16 cellular contexts compared by ENCODE assay signal in the genomic region with DNA sequence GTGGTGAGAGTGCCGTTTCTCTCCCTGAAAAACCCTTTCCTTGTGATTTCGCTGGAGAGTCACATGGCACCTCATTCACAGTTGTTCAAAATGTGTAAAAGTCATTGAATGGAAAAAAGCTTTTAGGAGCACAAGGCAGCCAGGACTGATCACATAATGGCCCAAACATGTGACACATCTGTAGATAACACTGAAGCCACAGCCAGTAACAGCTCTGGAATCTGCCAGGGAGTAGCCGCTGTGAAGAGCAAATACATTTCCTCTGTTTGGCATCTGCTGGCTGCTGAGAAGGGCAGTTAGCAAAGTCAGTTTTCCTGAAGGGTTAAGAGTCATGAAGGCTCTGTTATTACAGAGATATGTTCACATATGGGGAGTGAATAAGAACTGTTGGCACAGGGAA.
A peak's percentile ranks its signal among the peaks of the same experiment; 100 is the strongest.
DNase-seq lines count a peak whose midpoint lies in the region; ATAC-seq and TF ChIP-seq lines count a peak whose summit lies in the region.
"Had no signal": no experiment of that assay in that cellular context is flagged by ENCODE, and none has a peak within 500 bp of the region (broad histone marks: within the 10 kb centered on the region; RNA-seq: fewer than 3 reads in every experiment).

No MANE protein-coding gene starts in this region.

- H3K27ac Mint-ChIP-seq in CD14-positive monocyte, result no peak overlapping the region
- H3K27ac Mint-ChIP-seq: dendritic cell treated with granulocyte-macrophage colony-stimulating factor and Interleukin-4, amounts not matched to agents 40 ng/mL and 50 ng/mL, for 4 days; stimulated activated effector memory CD8-positive, alpha-beta T cell treated with anti-CD3 and anti-CD28 coated beads, Interleukin-12 subunit alpha, Interleukin-12 subunit beta, amount 100 ng/mL, for 72 hours had no signal

- no peak for TF ChIP-seq POLR2A in breast epithelium (IDR thresholded peaks at IDR 0.05)

- H3K27ac ChIP-seq in fibroblast of lung (ENCODE audit: insufficient read depth, low read length) (no peak overlapping the region), breast epithelium (no peak overlapping the region)
- H3K27ac ChIP-seq: gastrocnemius medialis had no signal

- ATAC-seq in omental fat pad (ENCODE audit: low FRiP score), result no peak
- ATAC-seq: gastrocnemius medialis; naive thymus-derived CD8-positive, alpha-beta T cell; sciatic nerve; stimulated activated effector memory CD8-positive, alpha-beta T cell treated with anti-CD3 and anti-CD28 coated beads, Interleukin-12 subunit alpha, Interleukin-12 subunit beta, amount 100 ng/mL, for 72 hours had no signal

- DNase-seq in GM03348 (ENCODE audit: low spot score) (peak; percentile 40), OCI-M1 (lab: John Stamatoyannopoulos, UW) (peak; percentile 80), fibroblast of lung (ENCODE audit: low read depth in 2 of 2) (peak in 1 of 2 donors; percentile 84), myocyte (ENCODE audit: low read depth) (peak; percentile 58), breast epithelium (ENCODE audit: low spot score in 2 of 2) (no peak), omental fat pad (ENCODE audit: low spot score) (no peak), CD14-positive monocyte (ENCODE audit: low spot score) (no peak)
- DNase-seq in effector CD8-positive, alpha-beta T cell (lab: John Stamatoyannopoulos, UW), result no peak
- DNase-seq: gastrocnemius medialis; naive thymus-derived CD8-positive, alpha-beta T cell; NCI-H1436; NCI-H446 treated with DMSO at 0.1 percent for 48 hours; stimulated activated CD4-positive, alpha-beta T cell treated with anti-CD3 and anti-CD28 coated beads, Interleukin-4, amount 100 ng/mL, for 24 hours had no signal

- H3K79me2 ChIP-seq in fibroblast of lung (ENCODE audit: control insufficient read depth, insufficient read depth, low read length), result no peaks in the 10 kb centered on the region

- no peaks in the 10 kb centered on the region for H3K4me1 ChIP-seq in fibroblast of lung (ENCODE audit: control insufficient read depth, extremely low read depth, insufficient read depth, low read length)
- no peaks in the 10 kb centered on the region for H3K4me1 ChIP-seq in breast epithelium
- H3K4me1 ChIP-seq: gastrocnemius medialis had no signal

- no peaks in the 10 kb centered on the region for H4K20me1 ChIP-seq in fibroblast of lung (ENCODE audit: control insufficient read depth, extremely low read depth, insufficient read depth, low read length)

- no peak overlapping the region for H3K4me3 ChIP-seq in fibroblast of lung (replicated peaks in 1 of 4; ENCODE audit: control extremely low read depth in 1 of 4, insufficient read depth in 1 of 4, low read depth in 3 of 4, low read length in 4 of 4)
- H3K4me3 ChIP-seq in breast epithelium, result no peak overlapping the region
- H3K4me3 ChIP-seq: gastrocnemius medialis had no signal

- no peaks in the 10 kb centered on the region for H3K36me3 ChIP-seq in fibroblast of lung (ENCODE audit: control insufficient read depth, insufficient read depth, low read length)
- H3K36me3 ChIP-seq in breast epithelium, result no peaks in the 10 kb centered on the region
- H3K36me3 ChIP-seq: gastrocnemius medialis had no signal

- peak overlapping the region; percentile 35 for H3K4me2 ChIP-seq in fibroblast of lung (ENCODE audit: extremely low read depth, insufficient read depth, low read length)

- no peak for TF ChIP-seq CTCF in fibroblast of lung (conservative IDR thresholded peaks at IDR 0.05 in 1 of 2, IDR thresholded peaks at IDR 0.05 in 1 of 2; ENCODE audit: low read depth in 1 of 2, low read length in 2 of 2)
- no peak for TF ChIP-seq CTCF in breast epithelium (IDR thresholded peaks at IDR 0.05)
- TF ChIP-seq CTCF in omental fat pad (IDR thresholded peaks at IDR 0.05), result no peak
- TF ChIP-seq CTCF in CD14-positive monocyte (IDR thresholded peaks at IDR 0.05), result no peak

- no peak overlapping the region for H3K4me3 Mint-ChIP-seq in CD14-positive monocyte
- H3K4me3 Mint-ChIP-seq: dendritic cell treated with granulocyte-macrophage colony-stimulating factor and Interleukin-4, amounts not matched to agents 40 ng/mL and 50 ng/mL, for 4 days; naive thymus-derived CD8-positive, alpha-beta T cell; stimulated activated effector memory CD8-positive, alpha-beta T cell treated with anti-CD3 and anti-CD28 coated beads, Interleukin-12 subunit alpha, Interleukin-12 subunit beta, amount 100 ng/mL, for 72 hours had no signal

- H2AFZ ChIP-seq in fibroblast of lung (ENCODE audit: low read length), result peak overlapping the region; percentile 55

- intact Hi-C loops in breast epithelium (cut with DNase I; ENCODE audit: low total_unique reads) (no loop called here), CD14-positive monocyte (cut with micrococcal nuclease) (no loop called here)

- H3K9me3 Mint-ChIP-seq in CD14-positive monocyte, result peaks cover 0 to 7% (median 0%) of the 10 kb centered on the region in 7 donors
- H3K9me3 Mint-ChIP-seq: dendritic cell treated with granulocyte-macrophage colony-stimulating factor and Interleukin-4, amounts not matched to agents 40 ng/mL and 50 ng/mL, for 4 days had no signal

- H3K9me3 ChIP-seq in fibroblast of lung (ENCODE audit: control insufficient read depth, insufficient read depth, low read depth, low read length), result no peaks in the 10 kb centered on the region
- no peaks in the 10 kb centered on the region for H3K9me3 ChIP-seq in breast epithelium
- H3K9me3 ChIP-seq: gastrocnemius medialis had no signal

- H3K27me3 ChIP-seq in fibroblast of lung (ENCODE audit: control insufficient read depth, insufficient read depth, low read length) (no peaks in the 10 kb centered on the region), breast epithelium (no peaks in the 10 kb centered on the region)
- H3K27me3 ChIP-seq: gastrocnemius medialis had no signal

- no peaks in the 10 kb centered on the region for H3K36me3 Mint-ChIP-seq in CD14-positive monocyte
- H3K36me3 Mint-ChIP-seq: naive thymus-derived CD8-positive, alpha-beta T cell; stimulated activated effector memory CD8-positive, alpha-beta T cell treated with anti-CD3 and anti-CD28 coated beads, Interleukin-12 subunit alpha, Interleukin-12 subunit beta, amount 100 ng/mL, for 72 hours had no signal

- no peaks in the 10 kb centered on the region for H3K4me1 Mint-ChIP-seq in CD14-positive monocyte
- H3K4me1 Mint-ChIP-seq: naive thymus-derived CD8-positive, alpha-beta T cell; stimulated activated effector memory CD8-positive, alpha-beta T cell treated with anti-CD3 and anti-CD28 coated beads, Interleukin-12 subunit alpha, Interleukin-12 subunit beta, amount 100 ng/mL, for 72 hours had no signal

- no peak overlapping the region for H3K9ac ChIP-seq in fibroblast of lung (ENCODE audit: insufficient read depth, low read length)

- no peaks in the 10 kb centered on the region for H3K27me3 Mint-ChIP-seq in CD14-positive monocyte (ENCODE audit: low read depth in 3 of 3)
- H3K27me3 Mint-ChIP-seq: dendritic cell treated with granulocyte-macrophage colony-stimulating factor and Interleukin-4, amounts not matched to agents 40 ng/mL and 50 ng/mL, for 4 days had no signal

Comparison
In these comparisons a context has a peak if more than half of its experiments do, and no peak if none do; other contexts are left out.
1. DNase-seq: peak in GM03348 (single experiment), OCI-M1 (single experiment) and myocyte (single experiment); none in effector CD8-positive, alpha-beta T cell (single experiment), breast epithelium (0 of 2), omental fat pad (single experiment) and CD14-positive monocyte (single experiment).